ENCODE assay signal across 26 cellular contexts in genomic region chr20:50405235-50405914, GRCh38.
A peak's percentile ranks its signal among the peaks of the same experiment; 100 is the strongest.
DNase-seq lines count a peak whose midpoint lies in the region; ATAC-seq, FAIRE-seq and TF ChIP-seq lines count a peak whose summit lies in the region.
"Had no signal": no experiment of that assay in that cellular context is flagged by ENCODE, and none has a peak within 500 bp of the region (broad histone marks: within the 10 kb centered on the region; RNA-seq: fewer than 3 reads in every experiment).

No MANE protein-coding gene starts in this region.

- no peak overlapping the region for H3K4me2 ChIP-seq in A549

- no peak for TF ChIP-seq RAD21 in A549 (conservative IDR thresholded peaks at IDR 0.05 in 1 of 2, IDR thresholded peaks at IDR 0.05 in 1 of 2)

- TF ChIP-seq POLR2A in A549 (IDR thresholded peaks at IDR 0.05; ENCODE audit: low read length) (no peak), ovary (IDR thresholded peaks at IDR 0.05) (no peak)

- FAIRE-seq in A549 (lab: Jason Lieb, UNC): no peak
- FAIRE-seq: GM19239 had no signal

- TF ChIP-seq EP300 in A549 (IDR thresholded peaks at IDR 0.05): no peak
- TF ChIP-seq EP300 in ovary (IDR thresholded peaks at IDR 0.05): no peak

- no peak for TF ChIP-seq CTCF in A549 (IDR thresholded peaks at IDR 0.05)
- no peak for TF ChIP-seq CTCF in ovary (IDR thresholded peaks at IDR 0.05)

- H3K9me3 ChIP-seq in A549: peaks cover 5% of the 10 kb centered on the region
- no peaks in the 10 kb centered on the region for H3K9me3 ChIP-seq in skeletal muscle tissue (ENCODE audit: control insufficient read depth in 3 of 3, low read length in 3 of 3)
- H3K9me3 ChIP-seq in ovary: no peaks in the 10 kb centered on the region
- H3K9me3 ChIP-seq: MG63, Peyer's patch had no signal

- ATAC-seq in A549 (no peak), Right ventricle myocardium superior (ENCODE audit: poor library complexity) (peak; percentile 56), left lobe of liver (peak; percentile 67)
- ATAC-seq: CD8-positive, alpha-beta T cell; K562 had no signal

- POLR2A ChIA-PET in A549 (lab: Yijun Ruan, JAX): no interaction called here

- H3K27me3 ChIP-seq in skeletal muscle tissue (ENCODE audit: control insufficient read depth in 3 of 3, insufficient read depth in 3 of 3, low read length in 3 of 3): no peaks in the 10 kb centered on the region
- no peaks in the 10 kb centered on the region for H3K27me3 ChIP-seq in ovary
- H3K27me3 ChIP-seq: Peyer's patch had no signal

- H3K4me1 ChIP-seq in A549 (peaks cover 21% of the 10 kb centered on the region), skeletal muscle tissue (ENCODE audit: control insufficient read depth in 3 of 3, insufficient read depth in 3 of 3, low read length in 3 of 3) (peaks cover 66 to 86% (median 74%) of the 10 kb centered on the region in 3 donors), ovary (ENCODE audit: insufficient read depth) (peaks cover 2% of the 10 kb centered on the region)

- intact Hi-C loops in Right ventricle myocardium superior (cut with DNase I) (no loop called here), ovary (cut with DNase I) (no loop called here)

- WGBS in A549 (ENCODE audit: missing lambda C conversion rate): 79% methylated on average over 10 of the region's 10 CpGs
- 62 to 76% (median 72%) methylated on average over 10 of the region's 10 CpGs for WGBS in ovary, 3 donors

- H3K27ac ChIP-seq in A549 (peak overlapping the region; percentile 33 to 67; a peak in 4 of 6 replicates), skeletal muscle tissue (ENCODE audit: low read depth, low read length) (peak overlapping the region; percentile 94), ovary (peak overlapping the region in 1 of 2 donors; percentile 30)
- H3K27ac ChIP-seq: Peyer's patch had no signal

- H3K9ac ChIP-seq in skeletal muscle tissue (ENCODE audit: low read depth in 1 of 3, low read length in 3 of 3): peak overlapping the region; percentile 11 to 61 (median 54)

- CTCF ChIA-PET in A549 (lab: Yijun Ruan, JAX): interaction anchor here (1.0 kb wide), 1 partner anchor 46 kb away, joined by 4 read pairs; no protein-coding TSS in a partner anchor

- H3K36me3 ChIP-seq in skeletal muscle tissue (ENCODE audit: control insufficient read depth in 3 of 3, insufficient read depth in 3 of 3, low read length in 3 of 3) (no peaks in the 10 kb centered on the region), ovary (no peaks in the 10 kb centered on the region)
- H3K36me3 ChIP-seq: MG63, Peyer's patch had no signal

- no peak overlapping the region for H3K4me3 ChIP-seq in A549
- peak overlapping the region in 1 of 3 donors; percentile 13 for H3K4me3 ChIP-seq in skeletal muscle tissue (ENCODE audit: low read length in 3 of 3)
- H3K4me3 ChIP-seq in ovary: no peak overlapping the region
- H3K4me3 ChIP-seq: K562, MG63, Peyer's patch had no signal

- DNase-seq in A549 (ENCODE audit: low read depth in 1 of 2, low spot score in 1 of 2) (no peak), Right ventricle myocardium superior (no peak), left lobe of liver (ENCODE audit: low spot score) (peak; percentile 93), ovary (no peak), iPS-NIHi7 (ENCODE audit: extremely low spot score) (no peak), T-helper 9 cell (no peak), DMS153 treated with DMSO at 0.1 percent for 48 hours (lab: John Stamatoyannopoulos, UW; ENCODE audit: unreplicated experiment) (no peak)
- DNase-seq: 8988T; AML-193; C1 segment of cervical spinal cord; CD8-positive, alpha-beta T cell; EL; GF-D8; H7; HFFc6; MG63; NCI-H1417; NCI-H1694 treated with DMSO at 0.1 percent for 48 hours; NCI-H2081 treated with DMSO at 0.1 percent for 48 hours; NCI-H2171 treated with DMSO at 0.1 percent for 48 hours; NCI-H446; NCI-H526; Peyer's patch had no signal

TF ChIP-seq in A549, 52 proteins besides CTCF, POLR2A, EP300 and RAD21:
- TF ChIP-seq ZSCAN20 (CRISPR knock-in tag; IDR thresholded peaks at IDR 0.05) (no peak), HOXB13 (CRISPR knock-in tag; IDR thresholded peaks at IDR 0.05; ENCODE audit: low read depth) (no peak), NFE2L2 (conservative IDR thresholded peaks at IDR 0.05; ENCODE audit: low read length) (no peak), EHMT2 (IDR thresholded peaks at IDR 0.05; ENCODE audit: low read depth) (no peak), HDAC2 (IDR thresholded peaks at IDR 0.05) (no peak), GATA3 (IDR thresholded peaks at IDR 0.05; ENCODE audit: borderline replicate concordance) (no peak), NR3C1 (IDR thresholded peaks at IDR 0.05) (no peak), ZNF302 (CRISPR knock-in tag; IDR thresholded peaks at IDR 0.05) (no peak), ZC3H11A (IDR thresholded peaks at IDR 0.05) (no peak), ATOH8 (CRISPR knock-in tag; IDR thresholded peaks at IDR 0.05; ENCODE audit: low read depth) (no peak), HMGXB4 (CRISPR knock-in tag; IDR thresholded peaks at IDR 0.05; ENCODE audit: borderline replicate concordance) (no peak)

Comparison
In these comparisons a context has a peak if more than half of its experiments do, and no peak if none do; other contexts are left out.
1. ATAC-seq: peak in Right ventricle myocardium superior (single experiment) and left lobe of liver (single experiment); none in A549 (0 of 2).